In genomic region chr19:23283925-23284324, GRCh38 we compare ENCODE assay signal across 7 cellular contexts. TPM values are rescaled to one million over a fixed set of nuclear protein-coding genes. Genes with fewer than 3 reads are reported as not detected.
DNase-seq lines count a peak whose midpoint lies in the region; ATAC-seq and TF ChIP-seq lines count a peak whose summit lies in the region.

No MANE protein-coding gene starts in this region.

- H3K4me1 Mint-ChIP-seq in endothelial cell (ENCODE audit: unreplicated experiment): no peaks in the 10 kb centered on the region
- no peaks in the 10 kb centered on the region for H3K4me1 Mint-ChIP-seq in nephron

- H3K27ac Mint-ChIP-seq in endothelial cell (ENCODE audit: unreplicated experiment) (no peak overlapping the region), nephron (no peak overlapping the region)

- no peaks in the 10 kb centered on the region for H3K27me3 ChIP-seq in thoracic aorta (replicated peaks; ENCODE audit: insufficient read depth)

- H3K9me3 Mint-ChIP-seq in endothelial cell (ENCODE audit: unreplicated experiment) (peaks cover 13% of the 10 kb centered on the region), nephron (peaks cover 45% of the 10 kb centered on the region)

- H3K4me1 ChIP-seq in thoracic aorta (ENCODE audit: control insufficient read depth in 1 of 2, low read depth in 2 of 2): no peaks in the 10 kb centered on the region

- H3K27ac ChIP-seq in thoracic aorta: no peak overlapping the region

- H3K4me3 ChIP-seq in thoracic aorta: no peak overlapping the region

- peaks cover 13% of the 10 kb centered on the region for H3K36me3 Mint-ChIP-seq in endothelial cell (ENCODE audit: low read depth, unreplicated experiment)
- no peaks in the 10 kb centered on the region for H3K36me3 Mint-ChIP-seq in nephron (ENCODE audit: low read depth)

- H3K36me3 ChIP-seq in thoracic aorta: no peaks in the 10 kb centered on the region

- peak; percentile 59 for TF ChIP-seq CTCF in endothelial cell (IDR thresholded peaks at IDR 0.05; ENCODE audit: unreplicated experiment)
- peak; percentile 47 to 56 (median 49) for TF ChIP-seq CTCF in nephron (IDR thresholded peaks at IDR 0.05; ENCODE audit: unreplicated experiment in 3 of 3)
- peak; percentile 58 for TF ChIP-seq CTCF in thoracic aorta (IDR thresholded peaks at IDR 0.05)

- H3K9me3 ChIP-seq in thoracic aorta: no peaks in the 10 kb centered on the region

- H3K4me3 Mint-ChIP-seq in endothelial cell (ENCODE audit: unreplicated experiment): no peak overlapping the region
- no peak overlapping the region for H3K4me3 Mint-ChIP-seq in nephron

- H3K27me3 Mint-ChIP-seq in endothelial cell (ENCODE audit: unreplicated experiment) (no peaks in the 10 kb centered on the region), nephron (ENCODE audit: low read depth) (no peaks in the 10 kb centered on the region)

- peak; percentile 53 for DNase-seq in GM03348 (ENCODE audit: low spot score)
- peak; percentile 43 for DNase-seq in M059J (ENCODE audit: low read depth)
- DNase-seq in activated CD4-positive, alpha-beta T cell treated with anti-CD3 and anti-CD28 coated beads, Interleukin-2, amount 50 U/mL, for 1 hour: peak; percentile 65
- peak; percentile 43 for DNase-seq in endothelial cell (ENCODE audit: low spot score)
- no peak for DNase-seq in thoracic aorta (ENCODE audit: low spot score)

- no peak for ATAC-seq in thoracic aorta (ENCODE audit: insufficient number of reproducible peaks, low FRiP score, low read depth)
- no peak for ATAC-seq in HG03139 (IDR thresholded peaks at IDR 0.05; ENCODE audit: unreplicated experiment)

RNA-seq across cellular contexts. Expression of gene ZNF724, which starts 33.7 kb away (rescaled TPM):
- 11.1 and 14.0 TPM in 2 replicates for total RNA-seq in M059J (2014; rRNA removed; shearing (Covaris generic))
- total RNA-seq in endothelial cell (ENCODE audit: unreplicated experiment) (10.6 TPM), thoracic aorta (under 1 TPM in 1 of 2 donors, not detected in 1; 0.27 TPM)
